Comparison of ENCODE assay signal across 1 cellular context in the genomic region with DNA sequence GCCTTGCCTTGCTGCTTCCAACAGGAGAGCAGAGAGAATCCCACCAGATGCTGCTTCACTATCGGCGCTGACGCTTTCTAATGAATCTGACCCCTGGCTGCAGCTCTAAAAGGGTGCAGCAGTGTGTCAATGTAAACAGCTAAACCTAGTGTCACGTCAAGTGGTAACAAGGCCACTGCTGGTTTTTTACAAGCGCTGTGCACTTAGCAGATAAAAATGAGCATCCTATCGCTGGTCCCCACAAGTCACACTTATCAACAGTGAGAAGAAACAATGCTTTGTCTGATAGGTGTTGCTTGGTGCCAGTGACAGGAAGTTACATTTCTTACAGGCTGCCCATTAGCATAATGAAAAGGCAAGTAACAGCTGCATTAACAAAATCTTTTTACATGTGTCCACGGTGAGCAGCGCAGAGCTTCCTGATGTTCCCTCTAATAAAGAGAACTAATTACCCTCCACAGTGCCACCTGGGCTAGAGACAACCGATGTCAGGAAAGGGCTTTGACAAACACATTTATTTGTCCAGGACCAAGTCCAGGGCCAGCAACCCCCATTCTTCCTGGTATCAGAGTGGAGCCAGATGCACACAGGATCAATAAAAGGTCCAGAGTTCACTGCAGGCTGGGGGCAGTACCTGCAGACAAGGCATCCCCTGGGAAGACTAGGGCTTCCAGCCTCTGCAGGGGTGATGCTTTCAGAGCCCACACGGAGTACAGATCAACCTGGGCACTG.
TF ChIP-seq lines count a peak whose summit lies in the region.

No MANE protein-coding gene starts in this region.

TF ChIP-seq in HepG2, 621 proteins besides CTCF, POLR2A, EP300 and RAD21 (continued from another document and continues in another):
- TF ChIP-seq GTF2F1 (IDR thresholded peaks at IDR 0.05; ENCODE audit: low read length) (no peak), IRF9 (CRISPR knock-in tag; IDR thresholded peaks at IDR 0.05; ENCODE audit: borderline replicate concordance) (0 out of 2 replicates have a peak, but pooled peaks have one; percentile 37), FLYWCH1 (CRISPR knock-in tag; IDR thresholded peaks at IDR 0.05) (no peak), CBX2 (IDR thresholded peaks at IDR 0.05; ENCODE audit: low read depth, low read length) (no peak), CBX2 (CRISPR knock-in tag; IDR thresholded peaks at IDR 0.05; ENCODE audit: low read depth) (no peak; the same call in 1 of the 2 replicates), HMG20B (CRISPR knock-in tag; conservative IDR thresholded peaks at IDR 0.05) (peak; percentile 85; the same call in 1 of the 2 replicates), MXI1 (IDR thresholded peaks at IDR 0.05; ENCODE audit: borderline replicate concordance, low read depth, low read length) (peak; percentile 58; the same call in 1 of the 3 replicates), ZNF33B (CRISPR knock-in tag; IDR thresholded peaks at IDR 0.05) (no peak), MXD4 (CRISPR knock-in tag; IDR thresholded peaks at IDR 0.05) (no peak; the same call in 1 of the 2 replicates), ZNF547 (CRISPR knock-in tag; IDR thresholded peaks at IDR 0.05) (no peak), ZNF749 (CRISPR knock-in tag; IDR thresholded peaks at IDR 0.05; ENCODE audit: borderline replicate concordance) (no peak), DR1 (CRISPR knock-in tag; IDR thresholded peaks at IDR 0.05) (no peak; the same call in 1 of the 2 replicates), RARA (CRISPR knock-in tag; IDR thresholded peaks at IDR 0.05) (peak; percentile 94), NFE2L2 (IDR thresholded peaks at IDR 0.05; ENCODE audit: low read length) (no peak), STAT6 (CRISPR knock-in tag; IDR thresholded peaks at IDR 0.05; ENCODE audit: borderline replicate concordance) (0 out of 2 replicates have a peak, but pooled peaks have one; percentile 69), SOX5 (CRISPR knock-in tag; IDR thresholded peaks at IDR 0.05; ENCODE audit: borderline replicate concordance) (peak; percentile 94), MTF1 (CRISPR knock-in tag; IDR thresholded peaks at IDR 0.05) (no peak), NAIF1 (CRISPR knock-in tag; IDR thresholded peaks at IDR 0.05; ENCODE audit: borderline replicate concordance) (no peak), KLF15 (CRISPR knock-in tag; IDR thresholded peaks at IDR 0.05; ENCODE audit: borderline replicate concordance) (no peak), ZNF296 (CRISPR knock-in tag; conservative IDR thresholded peaks at IDR 0.05) (no peak), MEIS2 (CRISPR knock-in tag; IDR thresholded peaks at IDR 0.05) (peak; percentile 93), SIX4 (CRISPR knock-in tag; IDR thresholded peaks at IDR 0.05) (peak; percentile 69), MEIS1 (CRISPR knock-in tag; IDR thresholded peaks at IDR 0.05; ENCODE audit: borderline replicate concordance) (peak; percentile 92), KAT7 (CRISPR knock-in tag; IDR thresholded peaks at IDR 0.05; ENCODE audit: borderline replicate concordance) (peak; percentile 36; the same call in 1 of the 2 replicates), MZF1 (CRISPR knock-in tag; IDR thresholded peaks at IDR 0.05; ENCODE audit: borderline replicate concordance) (no peak), ZMAT3 (CRISPR knock-in tag; conservative IDR thresholded peaks at IDR 0.05) (peak; percentile 60; the same call in 1 of the 2 replicates), ZNF274 (CRISPR knock-in tag; IDR thresholded peaks at IDR 0.05) (0 out of 2 replicates have a peak, but pooled peaks have one; percentile 59), SMARCC2 (IDR thresholded peaks at IDR 0.05) (peak; percentile 31; the same call in 1 of the 2 replicates), PHF8 (CRISPR knock-in tag; IDR thresholded peaks at IDR 0.05) (peak; percentile 35; the same call in 1 of the 2 replicates), THYN1 (CRISPR knock-in tag; IDR thresholded peaks at IDR 0.05; ENCODE audit: borderline replicate concordance, low read depth) (peak; percentile 73; the same call in 1 of the 2 replicates), NBN (conservative IDR thresholded peaks at IDR 0.05) (no peak), TFAP4 (IDR thresholded peaks at IDR 0.05; ENCODE audit: borderline replicate concordance, low read depth) (peak; percentile 91), ZNF224 (CRISPR knock-in tag; IDR thresholded peaks at IDR 0.05) (no peak), MTF2 (CRISPR knock-in tag; IDR thresholded peaks at IDR 0.05; ENCODE audit: borderline replicate concordance) (no peak), YEATS4 (CRISPR knock-in tag; IDR thresholded peaks at IDR 0.05; ENCODE audit: borderline replicate concordance) (peak; percentile 82), SRSF1 (optimal IDR thresholded peaks at IDR 0.05; ENCODE audit: low read depth, low read length) (no peak), FOXC1 (CRISPR knock-in tag; IDR thresholded peaks at IDR 0.05; ENCODE audit: borderline replicate concordance) (peak; percentile 79; the same call in 1 of the 2 replicates), ZNF441 (CRISPR knock-in tag; IDR thresholded peaks at IDR 0.05; ENCODE audit: borderline replicate concordance) (0 out of 2 replicates have a peak, but pooled peaks have one; percentile 55), TBP (CRISPR knock-in tag; IDR thresholded peaks at IDR 0.05) (no peak), ZMYM3 (CRISPR knock-in tag; IDR thresholded peaks at IDR 0.05) (peak; percentile 88; the same call in 1 of the 2 replicates), FOXJ3 (CRISPR knock-in tag; IDR thresholded peaks at IDR 0.05; ENCODE audit: borderline replicate concordance) (peak; percentile 71; the same call in 1 of the 2 replicates), ZBTB7A (CRISPR knock-in tag; IDR thresholded peaks at IDR 0.05) (peak; percentile 74; the same call in 1 of the 2 replicates), ZNF343 (CRISPR knock-in tag; IDR thresholded peaks at IDR 0.05) (peak; percentile 79; the same call in 1 of the 2 replicates), IKZF5 (CRISPR knock-in tag; IDR thresholded peaks at IDR 0.05) (peak; percentile 97; the same call in 1 of the 2 replicates), RAD51 (IDR thresholded peaks at IDR 0.05; ENCODE audit: borderline replicate concordance) (no peak), ZNF746 (CRISPR knock-in tag; IDR thresholded peaks at IDR 0.05) (peak; percentile 67; the same call in 1 of the 2 replicates), ZNF335 (CRISPR knock-in tag; IDR thresholded peaks at IDR 0.05) (0 out of 2 replicates have a peak, but pooled peaks have one; percentile 46), ZNF879 (CRISPR knock-in tag; IDR thresholded peaks at IDR 0.05) (no peak), HOXA3 (CRISPR knock-in tag; IDR thresholded peaks at IDR 0.05) (peak; percentile 87; the same call in 1 of the 2 replicates), GTF3A (CRISPR knock-in tag; conservative IDR thresholded peaks at IDR 0.05) (0 out of 2 replicates have a peak, but pooled peaks have one; percentile 32)
- TF ChIP-seq, protein P1, sequence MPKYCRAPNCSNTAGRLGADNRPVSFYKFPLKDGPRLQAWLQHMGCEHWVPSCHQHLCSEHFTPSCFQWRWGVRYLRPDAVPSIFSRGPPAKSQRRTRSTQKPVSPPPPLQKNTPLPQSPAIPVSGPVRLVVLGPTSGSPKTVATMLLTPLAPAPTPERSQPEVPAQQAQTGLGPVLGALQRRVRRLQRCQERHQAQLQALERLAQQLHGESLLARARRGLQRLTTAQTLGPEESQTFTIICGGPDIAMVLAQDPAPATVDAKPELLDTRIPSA (CRISPR knock-in tag; IDR thresholded peaks at IDR 0.05; ENCODE audit: borderline replicate concordance) = no peak
- TF ChIP-seq, protein P2, sequence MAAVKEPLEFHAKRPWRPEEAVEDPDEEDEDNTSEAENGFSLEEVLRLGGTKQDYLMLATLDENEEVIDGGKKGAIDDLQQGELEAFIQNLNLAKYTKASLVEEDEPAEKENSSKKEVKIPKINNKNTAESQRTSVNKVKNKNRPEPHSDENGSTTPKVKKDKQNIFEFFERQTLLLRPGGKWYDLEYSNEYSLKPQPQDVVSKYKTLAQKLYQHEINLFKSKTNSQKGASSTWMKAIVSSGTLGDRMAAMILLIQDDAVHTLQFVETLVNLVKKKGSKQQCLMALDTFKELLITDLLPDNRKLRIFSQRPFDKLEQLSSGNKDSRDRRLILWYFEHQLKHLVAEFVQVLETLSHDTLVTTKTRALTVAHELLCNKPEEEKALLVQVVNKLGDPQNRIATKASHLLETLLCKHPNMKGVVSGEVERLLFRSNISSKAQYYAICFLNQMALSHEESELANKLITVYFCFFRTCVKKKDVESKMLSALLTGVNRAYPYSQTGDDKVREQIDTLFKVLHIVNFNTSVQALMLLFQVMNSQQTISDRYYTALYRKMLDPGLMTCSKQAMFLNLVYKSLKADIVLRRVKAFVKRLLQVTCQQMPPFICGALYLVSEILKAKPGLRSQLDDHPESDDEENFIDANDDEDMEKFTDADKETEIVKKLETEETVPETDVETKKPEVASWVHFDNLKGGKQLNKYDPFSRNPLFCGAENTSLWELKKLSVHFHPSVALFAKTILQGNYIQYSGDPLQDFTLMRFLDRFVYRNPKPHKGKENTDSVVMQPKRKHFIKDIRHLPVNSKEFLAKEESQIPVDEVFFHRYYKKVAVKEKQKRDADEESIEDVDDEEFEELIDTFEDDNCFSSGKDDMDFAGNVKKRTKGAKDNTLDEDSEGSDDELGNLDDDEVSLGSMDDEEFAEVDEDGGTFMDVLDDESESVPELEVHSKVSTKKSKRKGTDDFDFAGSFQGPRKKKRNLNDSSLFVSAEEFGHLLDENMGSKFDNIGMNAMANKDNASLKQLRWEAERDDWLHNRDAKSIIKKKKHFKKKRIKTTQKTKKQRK (IDR thresholded peaks at IDR 0.05; ENCODE audit: low read length) = no peak
- TF ChIP-seq, protein P3, sequence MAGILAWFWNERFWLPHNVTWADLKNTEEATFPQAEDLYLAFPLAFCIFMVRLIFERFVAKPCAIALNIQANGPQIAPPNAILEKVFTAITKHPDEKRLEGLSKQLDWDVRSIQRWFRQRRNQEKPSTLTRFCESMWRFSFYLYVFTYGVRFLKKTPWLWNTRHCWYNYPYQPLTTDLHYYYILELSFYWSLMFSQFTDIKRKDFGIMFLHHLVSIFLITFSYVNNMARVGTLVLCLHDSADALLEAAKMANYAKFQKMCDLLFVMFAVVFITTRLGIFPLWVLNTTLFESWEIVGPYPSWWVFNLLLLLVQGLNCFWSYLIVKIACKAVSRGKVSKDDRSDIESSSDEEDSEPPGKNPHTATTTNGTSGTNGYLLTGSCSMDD (CRISPR knock-in tag; IDR thresholded peaks at IDR 0.05) = no peak
- TF ChIP-seq, protein P4, sequence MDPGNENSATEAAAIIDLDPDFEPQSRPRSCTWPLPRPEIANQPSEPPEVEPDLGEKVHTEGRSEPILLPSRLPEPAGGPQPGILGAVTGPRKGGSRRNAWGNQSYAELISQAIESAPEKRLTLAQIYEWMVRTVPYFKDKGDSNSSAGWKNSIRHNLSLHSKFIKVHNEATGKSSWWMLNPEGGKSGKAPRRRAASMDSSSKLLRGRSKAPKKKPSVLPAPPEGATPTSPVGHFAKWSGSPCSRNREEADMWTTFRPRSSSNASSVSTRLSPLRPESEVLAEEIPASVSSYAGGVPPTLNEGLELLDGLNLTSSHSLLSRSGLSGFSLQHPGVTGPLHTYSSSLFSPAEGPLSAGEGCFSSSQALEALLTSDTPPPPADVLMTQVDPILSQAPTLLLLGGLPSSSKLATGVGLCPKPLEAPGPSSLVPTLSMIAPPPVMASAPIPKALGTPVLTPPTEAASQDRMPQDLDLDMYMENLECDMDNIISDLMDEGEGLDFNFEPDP (CRISPR knock-in tag; conservative IDR thresholded peaks at IDR 0.05) = no peak
- TF ChIP-seq, protein P5, sequence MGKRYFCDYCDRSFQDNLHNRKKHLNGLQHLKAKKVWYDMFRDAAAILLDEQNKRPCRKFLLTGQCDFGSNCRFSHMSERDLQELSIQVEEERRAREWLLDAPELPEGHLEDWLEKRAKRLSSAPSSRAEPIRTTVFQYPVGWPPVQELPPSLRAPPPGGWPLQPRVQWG (CRISPR knock-in tag; IDR thresholded peaks at IDR 0.05; ENCODE audit: borderline replicate concordance, low read depth) = no peak
- TF ChIP-seq, protein P6, sequence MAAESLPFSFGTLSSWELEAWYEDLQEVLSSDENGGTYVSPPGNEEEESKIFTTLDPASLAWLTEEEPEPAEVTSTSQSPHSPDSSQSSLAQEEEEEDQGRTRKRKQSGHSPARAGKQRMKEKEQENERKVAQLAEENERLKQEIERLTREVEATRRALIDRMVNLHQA (CRISPR knock-in tag; IDR thresholded peaks at IDR 0.05) = no peak
